ENCODE assay signal across 8 cellular contexts in genomic region chr18:3451166-3451988, GRCh38. TPM values are rescaled to one million over a fixed set of nuclear protein-coding genes. Genes with fewer than 3 reads are reported as not detected.
DNase-seq lines count a peak whose midpoint lies in the region; ATAC-seq and TF ChIP-seq lines count a peak whose summit lies in the region.

No MANE protein-coding gene starts in this region.

- CTCF ChIA-PET in CD8-positive, alpha-beta T cell (lab: Charles Lee): interaction anchor here (0.9 to 5.5 kb wide), 9 partner anchors 9 to 214 kb away, joined by 3 to 64 read pairs (median 7); no protein-coding TSS in a partner anchor
- CTCF ChIA-PET in IMR-90 (lab: Yijun Ruan, JAX): interaction anchor here (3.7 kb wide), 1 partner anchor 143 kb away, joined by 33 read pairs; no protein-coding TSS in a partner anchor

- H2BK20ac ChIP-seq in IMR-90 (ENCODE audit: low read depth, low read length): peak overlapping the region; percentile 32

- BruUV-seq in IMR-90 (replicated peaks; lab: Mats Ljungman, UMichigan): no TSS peak

- peak overlapping the region; percentile 95 for H3K14ac ChIP-seq in IMR-90 (replicated peaks; ENCODE audit: low read depth, low read length)

- peak overlapping the region; percentile 85 for H3K4me2 ChIP-seq in IMR-90 (ENCODE audit: low read depth, low read length)

- H3K9me3 Mint-ChIP-seq in CD8-positive, alpha-beta T cell: no peaks in the 10 kb centered on the region
- H3K9me3 Mint-ChIP-seq in activated naive CD4-positive, alpha-beta T cell treated with anti-CD3 and anti-CD28 coated beads, Interleukin-2, amount 50 U/mL, for 24 hours: no peaks in the 10 kb centered on the region

- peak overlapping the region; percentile 98 for H3K9ac ChIP-seq in IMR-90 (ENCODE audit: low read depth, low read length)

- peak overlapping the region; percentile 85 to 97 for H4K8ac ChIP-seq in IMR-90 (ENCODE audit: low read depth in 2 of 2, low read length in 2 of 2)

- peak overlapping the region; percentile 95 for H3K27ac ChIP-seq in CD8-positive, alpha-beta T cell (ENCODE audit: low read depth, low read length)
- peak overlapping the region; percentile 95 for H3K27ac ChIP-seq in IMR-90 (ENCODE audit: insufficient read depth, low read length)

- no peaks in the 10 kb centered on the region for H3K27me3 ChIP-seq in CD8-positive, alpha-beta T cell (ENCODE audit: insufficient read depth, low read length)
- H3K27me3 ChIP-seq in IMR-90 (ENCODE audit: control insufficient read depth, insufficient read depth, low read length): no peaks in the 10 kb centered on the region

- peak; percentile 58 to 89 (median 85) for DNase-seq in CD8-positive, alpha-beta T cell
- peak; percentile 89 for DNase-seq in IMR-90
- DNase-seq in glomerular visceral epithelial cell (ENCODE audit: extremely low spot score): peak; percentile 95
- peak; percentile 82 for DNase-seq in omental fat pad (ENCODE audit: low spot score)
- DNase-seq in superior temporal gyrus (ENCODE audit: extremely low spot score): peak; percentile 88

- TF ChIP-seq RAD21 in IMR-90 (IDR thresholded peaks at IDR 0.05; ENCODE audit: low read length): no peak

- peaks cover 22% of the 10 kb centered on the region for H3K4me1 ChIP-seq in CD8-positive, alpha-beta T cell (ENCODE audit: insufficient read depth, low read length)
- peaks cover 6% of the 10 kb centered on the region for H3K4me1 ChIP-seq in IMR-90 (ENCODE audit: control insufficient read depth, insufficient read depth, low read length)

- H2BK5ac ChIP-seq in IMR-90 (ENCODE audit: low read depth, low read length, poor library complexity, severe bottlenecking): peak overlapping the region; percentile 93

- H3K9me3 ChIP-seq in CD8-positive, alpha-beta T cell (ENCODE audit: low read length): no peaks in the 10 kb centered on the region
- no peaks in the 10 kb centered on the region for H3K9me3 ChIP-seq in IMR-90 (ENCODE audit: control insufficient read depth, insufficient read depth, low read length)

- H2BK15ac ChIP-seq in IMR-90 (ENCODE audit: low read depth, low read length): no peak overlapping the region; the same call in 2 of the 3 replicates

- H3K36me3 Mint-ChIP-seq in CD8-positive, alpha-beta T cell: peaks cover 25% of the 10 kb centered on the region
- H3K36me3 Mint-ChIP-seq in activated naive CD4-positive, alpha-beta T cell treated with anti-CD3 and anti-CD28 coated beads, Interleukin-2, amount 50 U/mL, for 24 hours: peaks cover 5% of the 10 kb centered on the region

- H4K5ac ChIP-seq in IMR-90 (ENCODE audit: low read depth, low read length): peak overlapping the region; percentile 86

- peak; percentile 19 for ATAC-seq in CD8-positive, alpha-beta T cell
- ATAC-seq in IMR-90 (ENCODE audit: low read depth) (peak; percentile 5), SK-N-SH treated with all-trans-retinoic acid at 6 μM for 48 hours (peak; percentile 7), omental fat pad (ENCODE audit: low FRiP score) (peak; percentile 21), GM19397 (IDR thresholded peaks at IDR 0.05; ENCODE audit: unreplicated experiment) (no peak)

- peak overlapping the region; percentile 96 for H2AK9ac ChIP-seq in IMR-90 (replicated peaks; ENCODE audit: low read depth, low read length, poor library complexity)

- H3K4me1 Mint-ChIP-seq in CD8-positive, alpha-beta T cell (ENCODE audit: low read depth): peaks cover 51% of the 10 kb centered on the region
- H3K4me1 Mint-ChIP-seq in activated naive CD4-positive, alpha-beta T cell treated with anti-CD3 and anti-CD28 coated beads, Interleukin-2, amount 50 U/mL, for 24 hours: peaks cover 64% of the 10 kb centered on the region

- in situ Hi-C loops in IMR-90 (cut with MboI; ENCODE audit: low sequenced_read_pairs): loop anchor here (5.0 kb wide), 3 partner anchors 146 to 216 kb away; no protein-coding TSS in a partner anchor

- POLR2A ChIA-PET in CD8-positive, alpha-beta T cell (lab: Charles Lee): interaction anchor here (0.9 to 5.3 kb wide), 8 partner anchors 9 to 1844 kb away, joined by 3 to 59 read pairs (median 3); partner anchors contain the start of genes MYL12B and ZBTB14
- POLR2A ChIA-PET in IMR-90 (lab: Charles Lee; ENCODE audit: unreplicated experiment): interaction anchor here (0.6 to 3.4 kb wide), 5 partner anchors 143 to 213 kb away, joined by 4 to 22 read pairs (median 5); no protein-coding TSS in a partner anchor

- peak overlapping the region; percentile 61 for H2AK5ac ChIP-seq in IMR-90 (ENCODE audit: low read depth, low read length)

- peaks cover 3 to 12% of the 10 kb centered on the region in 2 experiments; a peak in 3 of 4 replicates for H3K79me1 ChIP-seq in IMR-90 (ENCODE audit: low read depth in 1 of 2, low read length in 2 of 2)

- peak overlapping the region; percentile 88 for H3K23ac ChIP-seq in IMR-90 (ENCODE audit: low read depth, low read length)

- dilution Hi-C loops in IMR-90 (cut with HindIII; ENCODE audit: low sequenced_read_pairs, unreplicated experiment): no loop called here

- peak overlapping the region; percentile 63 for H2AFZ ChIP-seq in IMR-90 (replicated peaks; ENCODE audit: low read length, poor library complexity)

- H3K4me3 ChIP-seq in CD8-positive, alpha-beta T cell (ENCODE audit: low read depth, low read length): peak overlapping the region; percentile 78
- peak overlapping the region; percentile 85 for H3K4me3 ChIP-seq in IMR-90 (ENCODE audit: insufficient read depth, low read depth, low read length)

- peaks cover 22% of the 10 kb centered on the region for H4K20me1 ChIP-seq in IMR-90 (ENCODE audit: insufficient read depth, low read length)

- no peaks in the 10 kb centered on the region for H3K36me3 ChIP-seq in CD8-positive, alpha-beta T cell (ENCODE audit: insufficient read depth, low read length)
- peaks cover 4% of the 10 kb centered on the region for H3K36me3 ChIP-seq in IMR-90 (ENCODE audit: control insufficient read depth, insufficient read depth, low read length)

- H3K27ac Mint-ChIP-seq in CD8-positive, alpha-beta T cell: peak overlapping the region; percentile 100
- peak overlapping the region; percentile 100 for H3K27ac Mint-ChIP-seq in activated naive CD4-positive, alpha-beta T cell treated with anti-CD3 and anti-CD28 coated beads, Interleukin-2, amount 50 U/mL, for 24 hours

- H2BK120ac ChIP-seq in IMR-90 (ENCODE audit: low read depth, low read length): peak overlapping the region; percentile 53

- TF ChIP-seq CTCF in CD8-positive, alpha-beta T cell (IDR thresholded peaks at IDR 0.05): no peak
- TF ChIP-seq CTCF in IMR-90 (conservative IDR thresholded peaks at IDR 0.05; ENCODE audit: low read depth, low read length) (no peak), omental fat pad (IDR thresholded peaks at IDR 0.05) (no peak)

- H3K56ac ChIP-seq in IMR-90 (ENCODE audit: extremely low read depth, insufficient read depth, low read length): peak overlapping the region; percentile 97

- H3K4ac ChIP-seq in IMR-90 (ENCODE audit: low read depth, low read length): peak overlapping the region; percentile 95

- H3K27me3 Mint-ChIP-seq in CD8-positive, alpha-beta T cell (ENCODE audit: low read depth): no peaks in the 10 kb centered on the region
- no peaks in the 10 kb centered on the region for H3K27me3 Mint-ChIP-seq in activated naive CD4-positive, alpha-beta T cell treated with anti-CD3 and anti-CD28 coated beads, Interleukin-2, amount 50 U/mL, for 24 hours

- peaks cover 5% of the 10 kb centered on the region for H3K9me1 ChIP-seq in IMR-90 (ENCODE audit: insufficient read depth, low read length)

- peak; percentile 93 for TF ChIP-seq POLR2A in IMR-90 (IDR thresholded peaks at IDR 0.05; ENCODE audit: low read depth, low read length)

- H3K4me3 Mint-ChIP-seq in CD8-positive, alpha-beta T cell: peak overlapping the region; percentile 92
- peak overlapping the region; percentile 91 for H3K4me3 Mint-ChIP-seq in activated naive CD4-positive, alpha-beta T cell treated with anti-CD3 and anti-CD28 coated beads, Interleukin-2, amount 50 U/mL, for 24 hours

- WGBS in IMR-90 (ENCODE audit: extremely low coverage in 2 of 2, insufficient read length in 1 of 2), 2 experiments: 0% methylated on average over 19 of the region's 50 CpGs; no CpG with 5 or more reads in 1 of the 2 experiments

- peak overlapping the region; percentile 93 for H4K91ac ChIP-seq in IMR-90 (ENCODE audit: insufficient read depth, low read depth, low read length)

- peak overlapping the region; percentile 92 for H3K18ac ChIP-seq in IMR-90 (ENCODE audit: low read depth, low read length)

- intact Hi-C loops in CD8-positive, alpha-beta T cell (cut with DNase I, micrococcal nuclease): loop anchor here (5.0 kb wide), 5 partner anchors 189 to 794 kb away; partner anchors contain the start of genes SMCHD1 (in 2 of the 2), LPIN2 (in 1 of the 2) and MYL12B (in 1 of the 2)
- intact Hi-C loops in IMR-90 (cut with micrococcal nuclease): loop anchor here (5.0 to 10.0 kb wide), 5 partner anchors 189 to 546 kb away; partner anchors contain the start of gene MYL12B

TF ChIP-seq in IMR-90, 13 proteins besides CTCF, POLR2A, EP300 and RAD21 (continues in another document):
- TF ChIP-seq SMC3 (IDR thresholded peaks at IDR 0.05; ENCODE audit: low read depth, low read length): no peak
- peak; percentile 55; the same call in 1 of the 2 replicates for TF ChIP-seq MAZ (IDR thresholded peaks at IDR 0.05; ENCODE audit: borderline replicate concordance, low read depth, low read length)
- TF ChIP-seq RFX5 (IDR thresholded peaks at IDR 0.05; ENCODE audit: low read depth, low read length): no peak
- no peak for TF ChIP-seq CEBPB (IDR thresholded peaks at IDR 0.05; ENCODE audit: low read depth, low read length)

TF ChIP-seq in SK-N-SH treated with all-trans-retinoic acid at 6 μM for 48 hours, 23 proteins besides CTCF, POLR2A, EP300 and RAD21 (continues in another document):
- TF ChIP-seq CSRNP3 (CRISPR knock-in tag; IDR thresholded peaks at IDR 0.05) (no peak), ESRRG (CRISPR knock-in tag; IDR thresholded peaks at IDR 0.05) (no peak)

RNA-seq across cellular contexts. Expression of gene TGIF1, which starts 1.4 kb away (rescaled TPM):
- total RNA-seq in CD8-positive, alpha-beta T cell: 10 to 100 TPM; 66.6 to 71.6 TPM
- total RNA-seq in IMR-90 (2012; rRNA removed) (100 and 118 TPM in 2 replicates), omental fat pad (100 to 1,000 TPM in 1 of 4 donors, 10 to 100 TPM in 3; 64.5 to 123 (median 88.7) TPM)
- 43.7 and 62.1 TPM in 2 replicates for polyA plus RNA-seq in IMR-90 (2012; rRNA removed)
- 51.3 and 79.1 TPM in 2 replicates for polyA plus RNA-seq in IMR-90 (2012; cell fraction: cytosol; rRNA removed)
- polyA plus RNA-seq in IMR-90 (2012; cell fraction: nucleus; rRNA removed; ENCODE audit: low replicate concordance): 84.3 and 252 TPM in 2 replicates
